Comparison of ENCODE assay signal across 16 cellular contexts in genomic region chr3:172259726-172260248, GRCh38.
DNase-seq lines count a peak whose midpoint lies in the region; ATAC-seq and TF ChIP-seq lines count a peak whose summit lies in the region.
"Had no signal": no experiment of that assay in that cellular context is flagged by ENCODE, and none has a peak within 500 bp of the region (broad histone marks: within the 10 kb centered on the region; RNA-seq: fewer than 3 reads in every experiment).

No MANE protein-coding gene starts in this region.

- intact Hi-C loops in activated T-helper 1 cell treated with anti-CD3 and anti-CD28 coated beads, Interleukin-12 subunit alpha, Interleukin-12 subunit beta, Interleukin-2, Interleukin-4 antibody, amounts not matched to agents 30 ng/mL and 10 ng/mL and 1 ng/mL, durations not matched to agents 14 hours and 24 hours and 36 hours (cut with micrococcal nuclease): no loop called here

- TF ChIP-seq EP300 in SK-N-SH (IDR thresholded peaks at IDR 0.05; ENCODE audit: borderline replicate concordance in 1 of 2, low read depth in 1 of 2, low read length in 1 of 2) (no peak), tibial nerve (IDR thresholded peaks at IDR 0.05) (no peak)

- peaks cover 14% of the 10 kb centered on the region for H3F3A ChIP-seq in SK-N-SH (replicated peaks; ENCODE audit: insufficient read depth)

- TF ChIP-seq RAD21 in SK-N-SH (IDR thresholded peaks at IDR 0.05; ENCODE audit: low read length): no peak

- no peak for TF ChIP-seq POLR2A in tibial nerve (IDR thresholded peaks at IDR 0.05)

- H3K36me3 Mint-ChIP-seq in nephron (ENCODE audit: low read depth): peaks cover 49% of the 10 kb centered on the region
- H3K36me3 Mint-ChIP-seq in activated T-helper 1 cell treated with anti-CD3 and anti-CD28 coated beads, Interleukin-12 subunit alpha, Interleukin-12 subunit beta, Interleukin-2, Interleukin-4 antibody, amounts not matched to agents 30 ng/mL and 10 ng/mL and 1 ng/mL, durations not matched to agents 14 hours and 24 hours and 36 hours (ENCODE audit: low read depth): peaks cover 10% of the 10 kb centered on the region

- H3K4me2 ChIP-seq in SK-N-SH: no peak overlapping the region

- H3K79me2 ChIP-seq in SK-N-SH (ENCODE audit: insufficient read depth): peaks cover 68% of the 10 kb centered on the region

- H2AFZ ChIP-seq in SK-N-SH (ENCODE audit: low read depth): no peak overlapping the region

- 42% methylated on average over 2 of the region's 2 CpGs for WGBS in SK-N-SH (ENCODE audit: low lambda C conversion rate)
- 21 to 24% methylated on average over 2 of the region's 2 CpGs for WGBS in tibial nerve, 2 donors

- no peak overlapping the region for H3K4me3 Mint-ChIP-seq in nephron
- H3K4me3 Mint-ChIP-seq in activated T-helper 1 cell treated with anti-CD3 and anti-CD28 coated beads, Interleukin-12 subunit alpha, Interleukin-12 subunit beta, Interleukin-2, Interleukin-4 antibody, amounts not matched to agents 30 ng/mL and 10 ng/mL and 1 ng/mL, durations not matched to agents 14 hours and 24 hours and 36 hours: no peak overlapping the region
- H3K4me3 Mint-ChIP-seq: activated CD8-positive, alpha-beta memory T cell treated with anti-CD3 and anti-CD28 coated beads, Interleukin-2, amount 10 ng/mL, durations not matched to agents 7 days and 5 days had no signal

- peaks cover 72% of the 10 kb centered on the region for H3K4me1 Mint-ChIP-seq in nephron
- H3K4me1 Mint-ChIP-seq in activated T-helper 1 cell treated with anti-CD3 and anti-CD28 coated beads, Interleukin-12 subunit alpha, Interleukin-12 subunit beta, Interleukin-2, Interleukin-4 antibody, amounts not matched to agents 30 ng/mL and 10 ng/mL and 1 ng/mL, durations not matched to agents 14 hours and 24 hours and 36 hours (ENCODE audit: low read depth): no peaks in the 10 kb centered on the region

- peaks cover 11 to 23% of the 10 kb centered on the region in 2 experiments for H3K4me1 ChIP-seq in SK-N-SH (ENCODE audit: control insufficient read depth in 1 of 2, insufficient read depth in 2 of 2, low read depth in 1 of 2, low read length in 1 of 2)
- H3K4me1 ChIP-seq in tibial nerve: peaks cover 9 to 86% (median 53%) of the 10 kb centered on the region in 4 donors

- ATAC-seq in SK-N-SH treated with all-trans-retinoic acid at 6 μM for 48 hours (no peak), HG03108 (IDR thresholded peaks at IDR 0.05; ENCODE audit: unreplicated experiment) (no peak)
- ATAC-seq: activated CD8-positive, alpha-beta memory T cell treated with anti-CD3 and anti-CD28 coated beads, Interleukin-2, amount 10 ng/mL, durations not matched to agents 7 days and 5 days; left colon had no signal

- peak overlapping the region; percentile 97 to 98 (median 97) for H3K27ac Mint-ChIP-seq in nephron
- no peak overlapping the region for H3K27ac Mint-ChIP-seq in activated T-helper 1 cell treated with anti-CD3 and anti-CD28 coated beads, Interleukin-12 subunit alpha, Interleukin-12 subunit beta, Interleukin-2, Interleukin-4 antibody, amounts not matched to agents 30 ng/mL and 10 ng/mL and 1 ng/mL, durations not matched to agents 14 hours and 24 hours and 36 hours
- H3K27ac Mint-ChIP-seq: activated CD8-positive, alpha-beta memory T cell treated with anti-CD3 and anti-CD28 coated beads, Interleukin-2, amount 10 ng/mL, durations not matched to agents 7 days and 5 days had no signal

- H3K9me2 ChIP-seq in SK-N-SH: no peaks in the 10 kb centered on the region

- H3K9me3 Mint-ChIP-seq in nephron: no peaks in the 10 kb centered on the region
- no peaks in the 10 kb centered on the region for H3K9me3 Mint-ChIP-seq in activated T-helper 1 cell treated with anti-CD3 and anti-CD28 coated beads, Interleukin-12 subunit alpha, Interleukin-12 subunit beta, Interleukin-2, Interleukin-4 antibody, amounts not matched to agents 30 ng/mL and 10 ng/mL and 1 ng/mL, durations not matched to agents 14 hours and 24 hours and 36 hours

- no peak overlapping the region for H3K9ac ChIP-seq in SK-N-SH

- CTCF ChIA-PET in SK-N-SH (lab: Yijun Ruan, JAX): interaction anchor here (1.8 kb wide), 1 partner anchor 9 kb away, joined by 5 read pairs; no protein-coding TSS in a partner anchor

- no peaks in the 10 kb centered on the region for H3K27me3 Mint-ChIP-seq in nephron (ENCODE audit: low read depth)
- H3K27me3 Mint-ChIP-seq in activated T-helper 1 cell treated with anti-CD3 and anti-CD28 coated beads, Interleukin-12 subunit alpha, Interleukin-12 subunit beta, Interleukin-2, Interleukin-4 antibody, amounts not matched to agents 30 ng/mL and 10 ng/mL and 1 ng/mL, durations not matched to agents 14 hours and 24 hours and 36 hours (ENCODE audit: insufficient read depth): no peaks in the 10 kb centered on the region
- H3K27me3 Mint-ChIP-seq: activated CD8-positive, alpha-beta memory T cell treated with anti-CD3 and anti-CD28 coated beads, Interleukin-2, amount 10 ng/mL, durations not matched to agents 7 days and 5 days had no signal

- POLR2A ChIA-PET in SK-N-SH (lab: Yijun Ruan, JAX): no interaction called here

- TF ChIP-seq CTCF in SK-N-SH (IDR thresholded peaks at IDR 0.05): no peak
- TF ChIP-seq CTCF in brain microvascular endothelial cell (IDR thresholded peaks at IDR 0.05; ENCODE audit: low read depth, low read length, missing control alignments): no peak
- TF ChIP-seq CTCF in nephron (IDR thresholded peaks at IDR 0.05; ENCODE audit: unreplicated experiment in 3 of 3): no peak
- TF ChIP-seq CTCF in tibial nerve (IDR thresholded peaks at IDR 0.05): no peak

- in situ Hi-C loops in brain microvascular endothelial cell (cut with HindIII; ENCODE audit: low pct_ligation_motif_present, low sequenced_read_pairs): no loop called here

- no peak overlapping the region for H3K4me3 ChIP-seq in SK-N-SH (ENCODE audit: low read depth in 2 of 2, low read length in 1 of 2)
- no peak overlapping the region for H3K4me3 ChIP-seq in brain microvascular endothelial cell (ENCODE audit: low read depth, low read length)
- H3K4me3 ChIP-seq in tibial nerve: no peak overlapping the region
- H3K4me3 ChIP-seq: MG63 had no signal

- H3K27me3 ChIP-seq in SK-N-SH (ENCODE audit: insufficient read depth) (no peaks in the 10 kb centered on the region), brain microvascular endothelial cell (replicated peaks) (no peaks in the 10 kb centered on the region), tibial nerve (no peaks in the 10 kb centered on the region)
- H3K27me3 ChIP-seq: MG63 had no signal

- no peak for DNase-seq in SK-N-SH
- DNase-seq in brain microvascular endothelial cell: no peak
- DNase-seq in tibial nerve (ENCODE audit: low spot score in 2 of 2): no peak
- DNase-seq in activated gamma-delta T cell (lab: John Stamatoyannopoulos, UW): no peak
- DNase-seq in activated T-helper 1 cell treated with anti-CD3 and anti-CD28 coated beads, Interleukin-12 subunit alpha, Interleukin-12 subunit beta, Interleukin-2, Interleukin-4 antibody, amounts not matched to agents 30 ng/mL and 10 ng/mL and 1 ng/mL, durations not matched to agents 14 hours and 24 hours and 36 hours (ENCODE audit: low spot score): no peak
- DNase-seq: activated CD4-positive, CD25-positive, alpha-beta regulatory T cell treated with anti-CD3 and anti-CD28 coated beads, Interleukin-2, amount 50 U/mL, for 72 hours; activated CD8-positive, alpha-beta memory T cell treated with anti-CD3 and anti-CD28 coated beads, Interleukin-2, amount 10 ng/mL, durations not matched to agents 7 days and 5 days; activated naive CD4-positive, alpha-beta T cell treated with Interleukin-2 at 50 U/mL for 16 hours; left colon; MG63; NCI-H187 treated with DMSO at 0.1 percent for 48 hours; NCI-H510A treated with DMSO at 0.1 percent for 48 hours had no signal

- H3K36me3 ChIP-seq in SK-N-SH (replicated peaks in 1 of 2; ENCODE audit: control insufficient read depth in 1 of 2, insufficient read depth in 2 of 2, low read length in 1 of 2) (peaks cover 8 to 49% of the 10 kb centered on the region in 2 experiments), brain microvascular endothelial cell (replicated peaks) (peaks cover 58% of the 10 kb centered on the region), tibial nerve (no peaks in the 10 kb centered on the region)

- H3K9me3 ChIP-seq in SK-N-SH (no peaks in the 10 kb centered on the region), tibial nerve (no peaks in the 10 kb centered on the region)
- H3K9me3 ChIP-seq: MG63 had no signal

- H3K27ac ChIP-seq in SK-N-SH (ENCODE audit: low read depth in 2 of 2, low read length in 1 of 2) (peak overlapping the region; percentile 43 to 67), brain microvascular endothelial cell (peak overlapping the region; percentile 82), tibial nerve (peak overlapping the region; percentile 13 to 89 (median 64))
- H3K27ac ChIP-seq: 22Rv1 had no signal

- peaks cover 10% of the 10 kb centered on the region; the same call in 1 of the 2 replicates for H4K20me1 ChIP-seq in SK-N-SH (ENCODE audit: insufficient read depth)

TF ChIP-seq in SK-N-SH, 30 proteins besides CTCF, POLR2A, EP300 and RAD21 (continues in another document):
- TF ChIP-seq FOXJ3 (CRISPR knock-in tag; IDR thresholded peaks at IDR 0.05): no peak
- no peak for TF ChIP-seq POLR2AphosphoS5 (IDR thresholded peaks at IDR 0.05; ENCODE audit: low read depth, low read length)
- TF ChIP-seq USF1 (IDR thresholded peaks at IDR 0.05; ENCODE audit: borderline replicate concordance, low read depth): no peak

TF ChIP-seq in SK-N-SH treated with all-trans-retinoic acid at 6 μM for 48 hours, 23 proteins besides CTCF, POLR2A, EP300 and RAD21:
- TF ChIP-seq ZNF70 (CRISPR knock-in tag; IDR thresholded peaks at IDR 0.05) (no peak), ARNTL (CRISPR knock-in tag; IDR thresholded peaks at IDR 0.05; ENCODE audit: borderline replicate concordance, low read depth) (no peak), ZFP3 (CRISPR knock-in tag; IDR thresholded peaks at IDR 0.05) (no peak), ZNF565 (CRISPR knock-in tag; conservative IDR thresholded peaks at IDR 0.05; ENCODE audit: low read depth) (no peak)
